ENCODE assay signal across 13 cellular contexts in genomic region chr1:113868387-113869083, GRCh38. TPM values are rescaled to one million over a fixed set of nuclear protein-coding genes. Genes with fewer than 3 reads are reported as not detected.
DNase-seq lines count a peak whose midpoint lies in the region; ATAC-seq, FAIRE-seq and TF ChIP-seq lines count a peak whose summit lies in the region.
"Had no signal": no experiment of that assay in that cellular context is flagged by ENCODE, and none has a peak within 500 bp of the region (broad histone marks: within the 10 kb centered on the region; RNA-seq: fewer than 3 reads in every experiment).

No MANE protein-coding gene starts in this region.

- dilution Hi-C loops in mammary epithelial cell (cut with HindIII; ENCODE audit: low sequenced_read_pairs): no loop called here

- no peaks in the 10 kb centered on the region for H3K36me3 ChIP-seq in PC-3 (ENCODE audit: low read depth, low read length)
- no peaks in the 10 kb centered on the region for H3K36me3 ChIP-seq in mammary epithelial cell (ENCODE audit: insufficient read depth, low read length)
- no peaks in the 10 kb centered on the region for H3K36me3 ChIP-seq in skeletal muscle satellite cell (ENCODE audit: insufficient read depth, low read length)
- H3K36me3 ChIP-seq: BE2C, colonic mucosa, suprapubic skin had no signal

- POLR2A ChIA-PET in PC-3 (lab: Charles Lee; ENCODE audit: unreplicated experiment): interaction anchor here (0.5 kb wide), 1 partner anchor 23 kb away, joined by 3 read pairs; no protein-coding TSS in a partner anchor

- no peaks in the 10 kb centered on the region for H3K9me2 ChIP-seq in PC-3 (replicated peaks; ENCODE audit: low read length)

- H3K79me2 ChIP-seq in PC-3 (ENCODE audit: low read length) (no peaks in the 10 kb centered on the region), mammary epithelial cell (ENCODE audit: insufficient read depth, low read length) (no peaks in the 10 kb centered on the region)

- TF ChIP-seq CTCF in PC-3 (conservative IDR thresholded peaks at IDR 0.05; ENCODE audit: low read depth, low read length): no peak
- no peak for TF ChIP-seq CTCF in mammary epithelial cell (conservative IDR thresholded peaks at IDR 0.05 in 1 of 2, IDR thresholded peaks at IDR 0.05 in 1 of 2; ENCODE audit: extremely low read depth in 1 of 2, insufficient read depth in 1 of 2, low read depth in 1 of 2, low read length in 2 of 2)

- peak; percentile 39 for DNase-seq in activated T-cell treated with anti-CD3 and anti-CD28 coated beads, Interleukin-2, amount 50 U/mL, for 1 hour
- no peak for DNase-seq in activated T-cell treated with anti-CD3 and anti-CD28 coated beads for 4 hours
- DNase-seq in PC-3: peak; percentile 68
- peak; percentile 75 for DNase-seq in mammary epithelial cell
- DNase-seq in HTR-8/SVneo (ENCODE audit: insufficient read length, low spot score): no peak
- DNase-seq in NOMO-1 treated with DMSO at 0.1 percent for 48 hours (lab: John Stamatoyannopoulos, UW; ENCODE audit: unreplicated experiment): no peak
- no peak for DNase-seq in cerebellar nuclear complex (lab: John Stamatoyannopoulos, UW)
- DNase-seq: BE2C, colonic mucosa, NCI-H1092 had no signal

- in situ Hi-C loops in mammary epithelial cell (cut with MboI; ENCODE audit: low sequenced_read_pairs in 2 of 2): no loop called here

- peaks cover 20% of the 10 kb centered on the region for H3K4me1 ChIP-seq in PC-3 (ENCODE audit: insufficient read depth, low read length)
- peaks cover 44% of the 10 kb centered on the region for H3K4me1 ChIP-seq in mammary epithelial cell (ENCODE audit: insufficient read depth, low read length)
- peaks cover 23% of the 10 kb centered on the region for H3K4me1 ChIP-seq in skeletal muscle satellite cell (ENCODE audit: control insufficient read depth, insufficient read depth, low read length)
- H3K4me1 ChIP-seq: BE2C, colonic mucosa had no signal

- H3K27ac ChIP-seq in PC-3 (ENCODE audit: low read length): peak overlapping the region; percentile 18
- H3K27ac ChIP-seq in mammary epithelial cell (ENCODE audit: insufficient read depth, low read depth, low read length): no peak overlapping the region
- H3K27ac ChIP-seq: colonic mucosa, suprapubic skin had no signal

- H3K4me2 ChIP-seq in PC-3 (ENCODE audit: low read length): peak overlapping the region; percentile 0; the same call in 1 of the 2 replicates
- peak overlapping the region; percentile 18 for H3K4me2 ChIP-seq in mammary epithelial cell (ENCODE audit: insufficient read depth, low read depth, low read length)
- peak overlapping the region; percentile 51 for H3K4me2 ChIP-seq in skeletal muscle satellite cell (ENCODE audit: low read length)

- ATAC-seq in PC-3: peak; percentile 77
- ATAC-seq: Panc1 had no signal

- H3K9me3 ChIP-seq in PC-3 (ENCODE audit: low read length): no peaks in the 10 kb centered on the region
- no peaks in the 10 kb centered on the region for H3K9me3 ChIP-seq in mammary epithelial cell (replicated peaks; ENCODE audit: insufficient read depth, low read length)
- H3K9me3 ChIP-seq in skeletal muscle satellite cell (replicated peaks; ENCODE audit: low read length): no peaks in the 10 kb centered on the region
- H3K9me3 ChIP-seq: BE2C, colonic mucosa, suprapubic skin had no signal

- H3K9ac ChIP-seq in PC-3 (ENCODE audit: low read length) (no peak overlapping the region), mammary epithelial cell (ENCODE audit: insufficient read depth, low read length) (no peak overlapping the region), skeletal muscle satellite cell (ENCODE audit: low read depth, low read length) (no peak overlapping the region)

- H3K27me3 ChIP-seq in PC-3 (ENCODE audit: low read length) (no peaks in the 10 kb centered on the region), mammary epithelial cell (ENCODE audit: insufficient read depth, low read length) (no peaks in the 10 kb centered on the region), skeletal muscle satellite cell (ENCODE audit: control insufficient read depth, insufficient read depth, low read length) (no peaks in the 10 kb centered on the region)
- H3K27me3 ChIP-seq: BE2C, colonic mucosa, suprapubic skin had no signal

- no peak for FAIRE-seq in HTR-8/SVneo (lab: Jason Lieb, UNC)

- no peaks in the 10 kb centered on the region for H4K20me1 ChIP-seq in PC-3 (ENCODE audit: low read length)
- no peaks in the 10 kb centered on the region for H4K20me1 ChIP-seq in mammary epithelial cell (ENCODE audit: insufficient read depth, low read length)

- 88% methylated on average over 4 of the region's 4 CpGs for WGBS in mammary epithelial cell (ENCODE audit: low coverage, missing lambda C conversion rate)

- H2AFZ ChIP-seq in PC-3 (ENCODE audit: low read length) (no peak overlapping the region), mammary epithelial cell (ENCODE audit: low read depth, low read length) (peak overlapping the region; percentile 30)

- H3K4me3 ChIP-seq in PC-3 (ENCODE audit: low read length) (no peak overlapping the region), mammary epithelial cell (replicated peaks in 1 of 3; ENCODE audit: insufficient read depth in 1 of 3, low read depth in 2 of 3, low read length in 3 of 3) (no peak overlapping the region), skeletal muscle satellite cell (ENCODE audit: low read length) (no peak overlapping the region)
- H3K4me3 ChIP-seq: colonic mucosa, suprapubic skin had no signal

- no peaks in the 10 kb centered on the region for H3F3A ChIP-seq in PC-3 (ENCODE audit: low read length, unreplicated experiment)

- BruUV-seq in PC-3 (replicated peaks; lab: Mats Ljungman, UMichigan) (no TSS peak), mammary epithelial cell (replicated peaks; lab: Mats Ljungman, UMichigan) (no TSS peak)

- intact Hi-C loops in PC-3 (cut with micrococcal nuclease) (no loop called here), mammary epithelial cell (cut with micrococcal nuclease) (no loop called here)

- CTCF ChIA-PET in PC-3 (lab: Charles Lee): no interaction called here
- CTCF ChIA-PET in mammary epithelial cell (lab: Charles Lee; ENCODE audit: low non-redundant PET): no interaction called here

RNA-seq across cellular contexts. Expression of gene PTPN22, which starts 3.0 kb away (rescaled TPM):
- total RNA-seq in PC-3 (2014; rRNA removed) (0.04 and 0.17 TPM in 2 replicates), mammary epithelial cell (under 1 TPM; under 0.01 to 0.40 TPM)
- polyA plus RNA-seq in mammary epithelial cell: 0.29 TPM
- 3.0 TPM for polyA minus RNA-seq in mammary epithelial cell
- 1.1 and 3.5 TPM in 2 replicates for total RNA-seq in skeletal muscle satellite cell (2012; rRNA removed)

RNA-seq across cellular contexts. Expression of gene BCL2L15, which starts 18.8 kb away (rescaled TPM):
- 0.29 TPM in 1 of 2 replicates, not detected in the other for total RNA-seq in PC-3 (2014; rRNA removed)
- total RNA-seq in mammary epithelial cell: under 1 TPM in 1 of 2 donors, not detected in 1; 0.68 TPM
- 0.01 TPM for polyA plus RNA-seq in mammary epithelial cell
- polyA minus RNA-seq in mammary epithelial cell: not detected
- 0.22 and 0.25 TPM in 2 replicates for total RNA-seq in skeletal muscle satellite cell (2012; rRNA removed)

RNA-seq across cellular contexts. Expression of gene AP4B1, which starts 36.1 kb away (rescaled TPM):
- total RNA-seq in PC-3 (2014; rRNA removed) (15.5 and 15.8 TPM in 2 replicates), mammary epithelial cell (10 to 100 TPM in 1 of 2 donors, 1 to 10 TPM in 1; 8.8 to 21.4 TPM)
- 12.7 TPM for polyA plus RNA-seq in mammary epithelial cell
- polyA minus RNA-seq in mammary epithelial cell: 27.3 TPM
- 17.7 and 19.7 TPM in 2 replicates for total RNA-seq in skeletal muscle satellite cell (2012; rRNA removed)

RNA-seq across cellular contexts. Expression of gene DCLRE1B, which starts 36.6 kb away (rescaled TPM):
- 12.6 and 13.2 TPM in 2 replicates for total RNA-seq in PC-3 (2014; rRNA removed)
- 10 to 100 TPM in 1 of 2 donors, 1 to 10 TPM in 1; 4.7 to 12.1 TPM for total RNA-seq in mammary epithelial cell
- 8.6 TPM for polyA plus RNA-seq in mammary epithelial cell
- polyA minus RNA-seq in mammary epithelial cell: 14.4 TPM
- 5.3 and 8.3 TPM in 2 replicates for total RNA-seq in skeletal muscle satellite cell (2012; rRNA removed)

RNA-seq across cellular contexts. Expression of gene RSBN1, which starts 56.3 kb away (rescaled TPM):
- total RNA-seq in PC-3 (2014; rRNA removed) (8.4 and 11.7 TPM in 2 replicates), mammary epithelial cell (10 to 100 TPM; 10.0 to 12.5 TPM)
- 6.8 TPM for polyA plus RNA-seq in mammary epithelial cell
- 5.7 TPM for polyA minus RNA-seq in mammary epithelial cell
- total RNA-seq in skeletal muscle satellite cell (2012; rRNA removed): 10.9 and 11.8 TPM in 2 replicates

Comparison
In these comparisons a context has a peak if more than half of its experiments do, and no peak if none do; other contexts are left out.
1. DNase-seq: peak in activated T-cell treated with anti-CD3 and anti-CD28 coated beads, Interleukin-2, amount 50 U/mL, for 1 hour (single experiment), PC-3 (single experiment) and mammary epithelial cell (single experiment); none in activated T-cell treated with anti-CD3 and anti-CD28 coated beads for 4 hours (single experiment), HTR-8/SVneo (single experiment), NOMO-1 treated with DMSO at 0.1 percent for 48 hours (single experiment) and cerebellar nuclear complex (0 of 2).
2. H3K4me2 ChIP-seq: peak in every context shown above with its lines; median percentile 51 in skeletal muscle satellite cell; 18 in mammary epithelial cell; 0 in PC-3.